In genomic region chr14:101476931-101477553, GRCh38 we compare ENCODE assay signal across 9 cellular contexts.
DNase-seq lines count a peak whose midpoint lies in the region; ATAC-seq, FAIRE-seq and TF ChIP-seq lines count a peak whose summit lies in the region.
"Had no signal": no experiment of that assay in that cellular context is flagged by ENCODE, and none has a peak within 500 bp of the region (broad histone marks: within the 10 kb centered on the region; RNA-seq: fewer than 3 reads in every experiment).

No MANE protein-coding gene starts in this region.

- intact Hi-C loops in testis (cut with DNase I; ENCODE audit: low total_unique reads): loop anchor here (10.0 kb wide), 1 partner anchor 112 kb away; no protein-coding TSS in a partner anchor

- peak; percentile 29 for DNase-seq in NK-92 treated with Interleukin-12 subunit alpha and Interleukin-12 subunit beta, amount 100 ng/mL, for 24 hours (lab: John Stamatoyannopoulos, UW)
- DNase-seq in NK-92 (lab: John Stamatoyannopoulos, UW; ENCODE audit: unreplicated experiment) (no peak), NCI-H69 (lab: John Stamatoyannopoulos, UW) (peak; percentile 10), iPS DF 19.7 (ENCODE audit: low read depth, low spot score) (peak; percentile 69), testis (peak; percentile 10), GM19239 (ENCODE audit: insufficient read length, low spot score) (no peak), GOT3 (lab: John Stamatoyannopoulos, UW) (no peak)
- DNase-seq: activated T-cell treated with anti-CD3 and anti-CD28 coated beads for 4 hours had no signal

- H3K27ac ChIP-seq in testis: peak overlapping the region in 1 of 2 donors; percentile 83

- TF ChIP-seq CTCF in testis (IDR thresholded peaks at IDR 0.05): no peak

- ATAC-seq in GM21528 (IDR thresholded peaks at IDR 0.05; ENCODE audit: low FRiP score, unreplicated experiment): no peak

- TF ChIP-seq POLR2A in testis (IDR thresholded peaks at IDR 0.05): no peak

- FAIRE-seq in GM19239 (lab: Jason Lieb, UNC): no peak

- H3K36me3 ChIP-seq in testis (ENCODE audit: low read depth, missing control alignments): no peaks in the 10 kb centered on the region

- 65 to 71% methylated on average over 12 to 13 of the region's 13 CpGs for WGBS in testis, 2 donors

- peaks cover 24% of the 10 kb centered on the region for H3K4me1 ChIP-seq in testis

- H3K9me3 ChIP-seq in testis: no peaks in the 10 kb centered on the region

- no peaks in the 10 kb centered on the region for H3K27me3 ChIP-seq in testis

- H3K4me3 ChIP-seq in testis: no peak overlapping the region

Comparison
In these comparisons a context has a peak if more than half of its experiments do, and no peak if none do; other contexts are left out.
1. DNase-seq: peak in NK-92 treated with Interleukin-12 subunit alpha and Interleukin-12 subunit beta, amount 100 ng/mL, for 24 hours (single experiment), NCI-H69 (single experiment), iPS DF 19.7 (single experiment) and testis (single experiment); none in NK-92 (single experiment), GM19239 (single experiment) and GOT3 (single experiment).